Comparison of ENCODE assay signal across 1 cellular context in genomic region chr11:36115378-36115801, GRCh38.
TF ChIP-seq lines count a peak whose summit lies in the region.

No MANE protein-coding gene starts in this region.

TF ChIP-seq in K562, 482 proteins besides CTCF, POLR2A, EP300 and RAD21 (continued from another document and continues in another):
- no peak for TF ChIP-seq CTCFL (IDR thresholded peaks at IDR 0.05; ENCODE audit: borderline replicate concordance, insufficient read depth, low read depth, low read length, poor library complexity, severe bottlenecking)
- TF ChIP-seq BDP1 (IDR thresholded peaks at IDR 0.05; ENCODE audit: insufficient read depth, insufficient read length): no peak
- peak in 1 of 2 experiments; percentile 43; a peak in 1 of 4 replicates for TF ChIP-seq NRF1 (conservative IDR thresholded peaks at IDR 0.05 in 1 of 2, IDR thresholded peaks at IDR 0.05 in 1 of 2)
- TF ChIP-seq HDAC3 (IDR thresholded peaks at IDR 0.05; ENCODE audit: borderline replicate concordance, partially characterized antibody): no peak
- no peak for TF ChIP-seq NKRF (IDR thresholded peaks at IDR 0.05; ENCODE audit: borderline replicate concordance)
- no peak for TF ChIP-seq CHAMP1 (IDR thresholded peaks at IDR 0.05)
- peak; percentile 72 for TF ChIP-seq TEAD2 (tag; IDR thresholded peaks at IDR 0.05)
- TF ChIP-seq ZNF324 (CRISPR knock-in tag; IDR thresholded peaks at IDR 0.05): no peak
- TF ChIP-seq ARNT (IDR thresholded peaks at IDR 0.05): 0 out of 4 replicates have a peak, but pooled peaks of 1 of the 2 experiments have one; percentile 64
- peak; percentile 51; the same call in 1 of the 2 replicates for TF ChIP-seq MYNN (IDR thresholded peaks at IDR 0.05)
- no peak for TF ChIP-seq MYNN (CRISPR knock-in tag; IDR thresholded peaks at IDR 0.05)
- no peak for TF ChIP-seq RFX5 (IDR thresholded peaks at IDR 0.05; ENCODE audit: low read depth, low read length)
- TF ChIP-seq PREB (CRISPR knock-in tag; IDR thresholded peaks at IDR 0.05): no peak
- TF ChIP-seq ELF2 (CRISPR knock-in tag; IDR thresholded peaks at IDR 0.05): 0 out of 2 replicates have a peak, but pooled peaks have one; percentile 7
- TF ChIP-seq CEBPB (tag; IDR thresholded peaks at IDR 0.05): 0 out of 2 replicates have a peak, but pooled peaks have one; percentile 11
- TF ChIP-seq SOX6 (IDR thresholded peaks at IDR 0.05): peak; percentile 56
- TF ChIP-seq ZNF318 (IDR thresholded peaks at IDR 0.05; ENCODE audit: borderline replicate concordance in 1 of 2, low read depth in 1 of 2): no peak
- TF ChIP-seq DMBX1 (CRISPR knock-in tag; IDR thresholded peaks at IDR 0.05; ENCODE audit: borderline replicate concordance): peak; percentile 57; the same call in 1 of the 2 replicates
- TF ChIP-seq ZNF217 (CRISPR knock-in tag; IDR thresholded peaks at IDR 0.05): no peak
- TF ChIP-seq REST (CRISPR knock-in tag; IDR thresholded peaks at IDR 0.05; ENCODE audit: low read depth): no peak
- TF ChIP-seq GTF2F1 (IDR thresholded peaks at IDR 0.05; ENCODE audit: low read depth, low read length): no peak
- no peak for TF ChIP-seq ZNF384 (IDR thresholded peaks at IDR 0.05; ENCODE audit: low read depth, low read length)
- TF ChIP-seq RERE (CRISPR knock-in tag; IDR thresholded peaks at IDR 0.05; ENCODE audit: borderline replicate concordance): no peak
- no peak for TF ChIP-seq MEF2A (IDR thresholded peaks at IDR 0.05; ENCODE audit: control insufficient read depth, low read depth, low read length)
- no peak for TF ChIP-seq ADNP (tag; IDR thresholded peaks at IDR 0.05)
- no peak for TF ChIP-seq PHF21A (IDR thresholded peaks at IDR 0.05; ENCODE audit: borderline replicate concordance, low read depth)
- TF ChIP-seq ZNF780A (CRISPR knock-in tag; IDR thresholded peaks at IDR 0.05): no peak
- TF ChIP-seq BMI1 (IDR thresholded peaks at IDR 0.05; ENCODE audit: low read length): no peak
- TF ChIP-seq SMAD1 (IDR thresholded peaks at IDR 0.05; ENCODE audit: low read depth, low read length, partially characterized antibody): no peak
- peak; percentile 83 for TF ChIP-seq ZNF766 (CRISPR knock-in tag; conservative IDR thresholded peaks at IDR 0.05)
- TF ChIP-seq SUPT5H (IDR thresholded peaks at IDR 0.05): no peak
